ENCODE assay signal across 1 cellular context in the genomic region with DNA sequence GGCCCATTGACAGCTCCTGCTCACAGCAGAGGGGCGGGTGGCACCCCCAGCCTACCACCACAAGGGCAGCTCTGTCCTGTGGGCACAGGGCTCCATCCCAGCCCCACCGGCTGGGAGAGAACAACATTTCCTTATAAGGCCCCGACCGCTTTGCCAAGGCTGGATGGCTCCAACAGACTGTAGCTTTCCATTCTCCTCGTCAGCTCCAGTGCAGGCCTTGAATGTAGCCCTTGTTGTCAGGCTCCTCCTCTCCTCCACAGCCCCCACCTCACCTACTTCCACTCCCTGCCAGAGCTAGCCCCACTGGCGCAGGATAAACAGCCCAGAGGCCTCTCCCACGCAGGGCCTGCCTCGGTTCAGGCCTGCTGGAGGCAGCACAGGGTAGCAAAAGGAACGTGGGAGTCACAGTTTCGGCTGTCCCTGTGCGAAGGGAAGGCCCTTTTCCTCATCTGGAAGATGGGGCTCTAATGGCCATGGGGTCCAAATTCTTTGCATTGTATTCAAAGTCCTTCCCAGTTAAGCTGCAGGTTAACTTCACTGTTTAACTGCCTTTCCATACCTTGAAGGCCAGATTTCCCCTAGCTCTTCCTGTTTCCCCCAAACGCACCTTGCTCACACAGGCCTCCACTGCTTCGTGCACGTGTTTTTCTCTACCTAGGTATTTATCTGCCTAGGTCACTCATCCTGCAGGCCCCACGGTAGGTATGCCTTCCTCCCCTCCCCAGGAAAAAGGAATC.
TF ChIP-seq lines count a peak whose summit lies in the region.

No MANE protein-coding gene starts in this region.

TF ChIP-seq in HepG2, 621 proteins besides CTCF, POLR2A, EP300 and RAD21 (continued from another document and continues in another):
- TF ChIP-seq HDAC2 (CRISPR knock-in tag; IDR thresholded peaks at IDR 0.05): peak; percentile 85
- TF ChIP-seq SMC3 (IDR thresholded peaks at IDR 0.05; ENCODE audit: low read length): peak; percentile 45
- TF ChIP-seq ZNF75D (CRISPR knock-in tag; IDR thresholded peaks at IDR 0.05; ENCODE audit: borderline replicate concordance): no peak
- no peak for TF ChIP-seq ZNF569 (CRISPR knock-in tag; IDR thresholded peaks at IDR 0.05; ENCODE audit: borderline replicate concordance)
- TF ChIP-seq TEF (CRISPR knock-in tag; IDR thresholded peaks at IDR 0.05): no peak
- no peak for TF ChIP-seq ZNF83 (CRISPR knock-in tag; IDR thresholded peaks at IDR 0.05; ENCODE audit: borderline replicate concordance)
- peak; percentile 72 for TF ChIP-seq RXRA (CRISPR knock-in tag; IDR thresholded peaks at IDR 0.05)
- no peak for TF ChIP-seq PHB2 (IDR thresholded peaks at IDR 0.05; ENCODE audit: partially characterized antibody)
- TF ChIP-seq, protein P1, sequence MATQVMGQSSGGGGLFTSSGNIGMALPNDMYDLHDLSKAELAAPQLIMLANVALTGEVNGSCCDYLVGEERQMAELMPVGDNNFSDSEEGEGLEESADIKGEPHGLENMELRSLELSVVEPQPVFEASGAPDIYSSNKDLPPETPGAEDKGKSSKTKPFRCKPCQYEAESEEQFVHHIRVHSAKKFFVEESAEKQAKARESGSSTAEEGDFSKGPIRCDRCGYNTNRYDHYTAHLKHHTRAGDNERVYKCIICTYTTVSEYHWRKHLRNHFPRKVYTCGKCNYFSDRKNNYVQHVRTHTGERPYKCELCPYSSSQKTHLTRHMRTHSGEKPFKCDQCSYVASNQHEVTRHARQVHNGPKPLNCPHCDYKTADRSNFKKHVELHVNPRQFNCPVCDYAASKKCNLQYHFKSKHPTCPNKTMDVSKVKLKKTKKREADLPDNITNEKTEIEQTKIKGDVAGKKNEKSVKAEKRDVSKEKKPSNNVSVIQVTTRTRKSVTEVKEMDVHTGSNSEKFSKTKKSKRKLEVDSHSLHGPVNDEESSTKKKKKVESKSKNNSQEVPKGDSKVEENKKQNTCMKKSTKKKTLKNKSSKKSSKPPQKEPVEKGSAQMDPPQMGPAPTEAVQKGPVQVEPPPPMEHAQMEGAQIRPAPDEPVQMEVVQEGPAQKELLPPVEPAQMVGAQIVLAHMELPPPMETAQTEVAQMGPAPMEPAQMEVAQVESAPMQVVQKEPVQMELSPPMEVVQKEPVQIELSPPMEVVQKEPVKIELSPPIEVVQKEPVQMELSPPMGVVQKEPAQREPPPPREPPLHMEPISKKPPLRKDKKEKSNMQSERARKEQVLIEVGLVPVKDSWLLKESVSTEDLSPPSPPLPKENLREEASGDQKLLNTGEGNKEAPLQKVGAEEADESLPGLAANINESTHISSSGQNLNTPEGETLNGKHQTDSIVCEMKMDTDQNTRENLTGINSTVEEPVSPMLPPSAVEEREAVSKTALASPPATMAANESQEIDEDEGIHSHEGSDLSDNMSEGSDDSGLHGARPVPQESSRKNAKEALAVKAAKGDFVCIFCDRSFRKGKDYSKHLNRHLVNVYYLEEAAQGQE (IDR thresholded peaks at IDR 0.05; ENCODE audit: borderline replicate concordance in 1 of 2, low read depth in 1 of 2, low read length in 2 of 2): 0 out of 4 replicates have a peak, but pooled peaks of 1 of the 2 experiments have one; percentile 19
- TF ChIP-seq ZNF878 (CRISPR knock-in tag; IDR thresholded peaks at IDR 0.05): peak; percentile 49; the same call in 1 of the 2 replicates
- no peak for TF ChIP-seq FOXA1 (IDR thresholded peaks at IDR 0.05)
- TF ChIP-seq FOXA1 (CRISPR knock-in tag; IDR thresholded peaks at IDR 0.05): peak; percentile 80
- TF ChIP-seq ZSCAN21 (CRISPR knock-in tag; IDR thresholded peaks at IDR 0.05; ENCODE audit: borderline replicate concordance): no peak
- no peak for TF ChIP-seq ZNF431 (CRISPR knock-in tag; IDR thresholded peaks at IDR 0.05; ENCODE audit: borderline replicate concordance, low read depth)
- no peak for TF ChIP-seq NFYB (CRISPR knock-in tag; IDR thresholded peaks at IDR 0.05)
- no peak for TF ChIP-seq MTF1 (CRISPR knock-in tag; IDR thresholded peaks at IDR 0.05)
- no peak for TF ChIP-seq SNAPC5 (CRISPR knock-in tag; IDR thresholded peaks at IDR 0.05; ENCODE audit: borderline replicate concordance)
- TF ChIP-seq, protein P2, sequence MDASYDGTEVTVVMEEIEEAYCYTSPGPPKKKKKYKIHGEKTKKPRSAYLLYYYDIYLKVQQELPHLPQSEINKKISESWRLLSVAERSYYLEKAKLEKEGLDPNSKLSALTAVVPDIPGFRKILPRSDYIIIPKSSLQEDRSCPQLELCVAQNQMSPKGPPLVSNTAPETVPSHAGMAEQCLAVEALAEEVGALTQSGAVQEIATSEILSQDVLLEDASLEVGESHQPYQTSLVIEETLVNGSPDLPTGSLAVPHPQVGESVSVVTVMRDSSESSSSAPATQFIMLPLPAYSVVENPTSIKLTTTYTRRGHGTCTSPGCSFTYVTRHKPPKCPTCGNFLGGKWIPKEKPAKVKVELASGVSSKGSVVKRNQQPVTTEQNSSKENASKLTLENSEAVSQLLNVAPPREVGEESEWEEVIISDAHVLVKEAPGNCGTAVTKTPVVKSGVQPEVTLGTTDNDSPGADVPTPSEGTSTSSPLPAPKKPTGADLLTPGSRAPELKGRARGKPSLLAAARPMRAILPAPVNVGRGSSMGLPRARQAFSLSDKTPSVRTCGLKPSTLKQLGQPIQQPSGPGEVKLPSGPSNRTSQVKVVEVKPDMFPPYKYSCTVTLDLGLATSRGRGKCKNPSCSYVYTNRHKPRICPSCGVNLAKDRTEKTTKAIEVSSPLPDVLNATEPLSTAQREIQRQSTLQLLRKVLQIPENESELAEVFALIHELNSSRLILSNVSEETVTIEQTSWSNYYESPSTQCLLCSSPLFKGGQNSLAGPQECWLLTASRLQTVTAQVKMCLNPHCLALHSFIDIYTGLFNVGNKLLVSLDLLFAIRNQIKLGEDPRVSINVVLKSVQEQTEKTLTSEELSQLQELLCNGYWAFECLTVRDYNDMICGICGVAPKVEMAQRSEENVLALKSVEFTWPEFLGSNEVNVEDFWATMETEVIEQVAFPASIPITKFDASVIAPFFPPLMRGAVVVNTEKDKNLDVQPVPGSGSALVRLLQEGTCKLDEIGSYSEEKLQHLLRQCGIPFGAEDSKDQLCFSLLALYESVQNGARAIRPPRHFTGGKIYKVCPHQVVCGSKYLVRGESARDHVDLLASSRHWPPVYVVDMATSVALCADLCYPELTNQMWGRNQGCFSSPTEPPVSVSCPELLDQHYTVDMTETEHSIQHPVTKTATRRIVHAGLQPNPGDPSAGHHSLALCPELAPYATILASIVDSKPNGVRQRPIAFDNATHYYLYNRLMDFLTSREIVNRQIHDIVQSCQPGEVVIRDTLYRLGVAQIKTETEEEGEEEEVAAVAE (CRISPR knock-in tag; IDR thresholded peaks at IDR 0.05; ENCODE audit: borderline replicate concordance): no peak
- TF ChIP-seq ZNF207 (IDR thresholded peaks at IDR 0.05; ENCODE audit: borderline replicate concordance): no peak
- TF ChIP-seq CREM (IDR thresholded peaks at IDR 0.05): peak; percentile 2; the same call in 1 of the 2 replicates
- no peak for TF ChIP-seq CREM (CRISPR knock-in tag; IDR thresholded peaks at IDR 0.05)
- TF ChIP-seq SRSF1 (optimal IDR thresholded peaks at IDR 0.05; ENCODE audit: low read depth, low read length): no peak
- TF ChIP-seq RELA (CRISPR knock-in tag; IDR thresholded peaks at IDR 0.05): no peak
- peak; percentile 73; the same call in 1 of the 2 replicates for TF ChIP-seq TOPORS (CRISPR knock-in tag; IDR thresholded peaks at IDR 0.05)
- TF ChIP-seq ZFP36L2 (CRISPR knock-in tag; IDR thresholded peaks at IDR 0.05): no peak
- TF ChIP-seq ZNF781 (CRISPR knock-in tag; IDR thresholded peaks at IDR 0.05; ENCODE audit: borderline replicate concordance, not compliant biosample characterization): no peak
- TF ChIP-seq NPAS2 (CRISPR knock-in tag; IDR thresholded peaks at IDR 0.05; ENCODE audit: borderline replicate concordance): no peak
- TF ChIP-seq MYPOP (CRISPR knock-in tag; IDR thresholded peaks at IDR 0.05): no peak; the same call in 1 of the 2 replicates
- TF ChIP-seq ZNF589 (CRISPR knock-in tag; conservative IDR thresholded peaks at IDR 0.05): no peak
- TF ChIP-seq, protein P3, sequence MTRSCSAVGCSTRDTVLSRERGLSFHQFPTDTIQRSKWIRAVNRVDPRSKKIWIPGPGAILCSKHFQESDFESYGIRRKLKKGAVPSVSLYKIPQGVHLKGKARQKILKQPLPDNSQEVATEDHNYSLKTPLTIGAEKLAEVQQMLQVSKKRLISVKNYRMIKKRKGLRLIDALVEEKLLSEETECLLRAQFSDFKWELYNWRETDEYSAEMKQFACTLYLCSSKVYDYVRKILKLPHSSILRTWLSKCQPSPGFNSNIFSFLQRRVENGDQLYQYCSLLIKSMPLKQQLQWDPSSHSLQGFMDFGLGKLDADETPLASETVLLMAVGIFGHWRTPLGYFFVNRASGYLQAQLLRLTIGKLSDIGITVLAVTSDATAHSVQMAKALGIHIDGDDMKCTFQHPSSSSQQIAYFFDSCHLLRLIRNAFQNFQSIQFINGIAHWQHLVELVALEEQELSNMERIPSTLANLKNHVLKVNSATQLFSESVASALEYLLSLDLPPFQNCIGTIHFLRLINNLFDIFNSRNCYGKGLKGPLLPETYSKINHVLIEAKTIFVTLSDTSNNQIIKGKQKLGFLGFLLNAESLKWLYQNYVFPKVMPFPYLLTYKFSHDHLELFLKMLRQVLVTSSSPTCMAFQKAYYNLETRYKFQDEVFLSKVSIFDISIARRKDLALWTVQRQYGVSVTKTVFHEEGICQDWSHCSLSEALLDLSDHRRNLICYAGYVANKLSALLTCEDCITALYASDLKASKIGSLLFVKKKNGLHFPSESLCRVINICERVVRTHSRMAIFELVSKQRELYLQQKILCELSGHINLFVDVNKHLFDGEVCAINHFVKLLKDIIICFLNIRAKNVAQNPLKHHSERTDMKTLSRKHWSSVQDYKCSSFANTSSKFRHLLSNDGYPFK (CRISPR knock-in tag; IDR thresholded peaks at IDR 0.05; ENCODE audit: borderline replicate concordance): peak; percentile 79; the same call in 1 of the 2 replicates
- TF ChIP-seq NRL (CRISPR knock-in tag; IDR thresholded peaks at IDR 0.05; ENCODE audit: borderline replicate concordance): no peak; the same call in 1 of the 2 replicates
- no peak; the same call in 1 of the 2 replicates for TF ChIP-seq ZFP1 (CRISPR knock-in tag; IDR thresholded peaks at IDR 0.05)
- peak; percentile 54 for TF ChIP-seq ERF (CRISPR knock-in tag; IDR thresholded peaks at IDR 0.05)
- TF ChIP-seq CREB3 (CRISPR knock-in tag; IDR thresholded peaks at IDR 0.05): no peak
- peak; percentile 67; the same call in 1 of the 2 replicates for TF ChIP-seq HIC2 (CRISPR knock-in tag; IDR thresholded peaks at IDR 0.05; ENCODE audit: low read depth)
- 0 out of 2 replicates have a peak, but pooled peaks have one; percentile 50 for TF ChIP-seq ZNF30 (CRISPR knock-in tag; IDR thresholded peaks at IDR 0.05)
- no peak for TF ChIP-seq ZNF136 (CRISPR knock-in tag; IDR thresholded peaks at IDR 0.05; ENCODE audit: low read depth)
- TF ChIP-seq PPARG (CRISPR knock-in tag; conservative IDR thresholded peaks at IDR 0.05): no peak; the same call in 1 of the 2 replicates
- no peak for TF ChIP-seq ZNF180 (CRISPR knock-in tag; IDR thresholded peaks at IDR 0.05; ENCODE audit: borderline replicate concordance, low read depth)
- no peak for TF ChIP-seq HOXA7 (CRISPR knock-in tag; IDR thresholded peaks at IDR 0.05)
- TF ChIP-seq, protein P4, sequence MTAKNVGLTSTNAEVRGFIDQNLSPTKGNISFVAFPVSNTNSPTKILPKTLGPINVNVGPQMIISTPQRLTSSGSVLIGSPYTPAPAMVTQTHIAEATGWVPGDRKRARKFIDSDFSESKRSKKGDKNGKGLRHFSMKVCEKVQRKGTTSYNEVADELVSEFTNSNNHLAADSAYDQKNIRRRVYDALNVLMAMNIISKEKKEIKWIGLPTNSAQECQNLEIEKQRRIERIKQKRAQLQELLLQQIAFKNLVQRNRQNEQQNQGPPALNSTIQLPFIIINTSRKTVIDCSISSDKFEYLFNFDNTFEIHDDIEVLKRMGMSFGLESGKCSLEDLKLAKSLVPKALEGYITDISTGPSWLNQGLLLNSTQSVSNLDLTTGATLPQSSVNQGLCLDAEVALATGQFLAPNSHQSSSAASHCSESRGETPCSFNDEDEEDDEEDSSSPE (CRISPR knock-in tag; IDR thresholded peaks at IDR 0.05): peak; percentile 14
- no peak for TF ChIP-seq MATR3 (CRISPR knock-in tag; IDR thresholded peaks at IDR 0.05)
- TF ChIP-seq ZNF558 (CRISPR knock-in tag; IDR thresholded peaks at IDR 0.05; ENCODE audit: borderline replicate concordance): no peak
- TF ChIP-seq CEBPG (CRISPR knock-in tag; IDR thresholded peaks at IDR 0.05): 0 out of 2 replicates have a peak, but pooled peaks have one; percentile 32
- TF ChIP-seq ZNF567 (CRISPR knock-in tag; IDR thresholded peaks at IDR 0.05; ENCODE audit: borderline replicate concordance): no peak
- peak; percentile 75; the same call in 1 of the 2 replicates for TF ChIP-seq ZNF644 (CRISPR knock-in tag; IDR thresholded peaks at IDR 0.05; ENCODE audit: low read depth)
